1 cellular context compared by ENCODE assay signal in genomic region chr11:116500833-116501622, GRCh38.
TF ChIP-seq lines count a peak whose summit lies in the region.

No MANE protein-coding gene starts in this region.

TF ChIP-seq in GM23338, 12 proteins besides CTCF, POLR2A, EP300 and RAD21 (continued from another document):
- TF ChIP-seq ZNF462 (CRISPR knock-in tag; IDR thresholded peaks at IDR 0.05): no peak
- no peak for TF ChIP-seq STAT1 (IDR thresholded peaks at IDR 0.05; ENCODE audit: unreplicated experiment)
- TF ChIP-seq ETS1 (IDR thresholded peaks at IDR 0.05): no peak
- no peak for TF ChIP-seq REST (IDR thresholded peaks at IDR 0.05; ENCODE audit: unreplicated experiment)
- no peak for TF ChIP-seq CREB1 (CRISPR knock-in tag; IDR thresholded peaks at IDR 0.05; ENCODE audit: low read depth)
- TF ChIP-seq ZNF114 (CRISPR knock-in tag; IDR thresholded peaks at IDR 0.05): no peak
TF ChIP-seq in GM23338: peak in this region for 0.
